11 cellular contexts compared by ENCODE assay signal in the genomic region with DNA sequence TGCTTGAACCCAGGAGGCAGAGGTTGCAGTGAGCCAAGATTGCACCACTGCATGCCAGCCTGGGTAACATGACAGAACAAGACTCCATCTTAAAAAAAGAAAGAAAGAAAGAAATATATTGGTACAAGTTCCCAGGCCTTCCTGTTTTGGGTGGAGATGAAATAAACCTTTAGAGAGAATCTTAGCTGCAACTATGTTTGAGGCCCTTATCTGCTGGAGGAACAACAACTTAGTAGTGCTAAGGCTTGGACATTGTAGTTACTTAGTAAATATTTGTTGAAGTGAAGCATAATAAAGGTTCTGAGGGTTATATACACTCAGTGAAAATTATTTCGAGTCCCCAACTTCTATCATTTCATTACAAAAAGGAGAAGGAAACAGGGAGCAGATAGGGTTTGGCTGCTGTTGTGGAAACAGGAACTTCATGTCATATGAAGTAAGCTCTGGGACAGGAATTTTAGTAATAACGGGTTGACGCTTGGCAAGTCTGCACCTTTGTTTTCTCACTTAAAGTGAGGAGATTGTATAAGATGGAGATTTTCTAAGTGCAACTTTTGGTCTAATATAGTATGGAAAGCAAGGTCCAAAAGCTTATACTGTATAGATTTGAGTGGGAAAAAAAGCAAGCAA. TPM values are rescaled to one million over a fixed set of nuclear protein-coding genes. Genes with fewer than 3 reads are reported as not detected.
DNase-seq lines count a peak whose midpoint lies in the region; ATAC-seq and TF ChIP-seq lines count a peak whose summit lies in the region.
"Had no signal": no experiment of that assay in that cellular context is flagged by ENCODE, and none has a peak within 500 bp of the region (broad histone marks: within the 10 kb centered on the region; RNA-seq: fewer than 3 reads in every experiment).

No MANE protein-coding gene starts in this region.

- H3K14ac ChIP-seq in mesenchymal stem cell (ENCODE audit: low read length in 2 of 2) = no peak overlapping the region

- WGBS in mesenchymal stem cell = 93% methylated on average over 2 of the region's 3 CpGs

- H2BK5ac ChIP-seq in mesenchymal stem cell (ENCODE audit: low read depth, low read length, poor library complexity, severe bottlenecking) = no peak overlapping the region

- no peak overlapping the region for H4K8ac ChIP-seq in mesenchymal stem cell (ENCODE audit: low read length)

- peaks cover 6% of the 10 kb centered on the region for H3K4me1 ChIP-seq in mesenchymal stem cell (ENCODE audit: control insufficient read depth, insufficient read depth, low read depth, low read length)
- H3K4me1 ChIP-seq: prostate gland had no signal

- intact Hi-C loops in Right ventricle myocardium inferior (cut with DNase I) (no loop called here), cardiac septum (cut with DNase I) (no loop called here), dorsolateral prefrontal cortex (cut with DNase I) (no loop called here)

- no peak for TF ChIP-seq CTCF in dorsolateral prefrontal cortex (IDR thresholded peaks at IDR 0.05 in 54 of 56, conservative IDR thresholded peaks at IDR 0.05 in 2 of 56; ENCODE audit: low read depth in 1 of 56, partially characterized antibody in 56 of 56)

- peak; percentile 60 for ATAC-seq in Right ventricle myocardium inferior
- ATAC-seq in GM19452 (IDR thresholded peaks at IDR 0.05; ENCODE audit: unreplicated experiment) = no peak

- H2AK5ac ChIP-seq in mesenchymal stem cell (ENCODE audit: low read length, severe bottlenecking) = no peak overlapping the region

- no peak overlapping the region for H3K23ac ChIP-seq in mesenchymal stem cell (ENCODE audit: low read length in 2 of 2)

- H3K27me3 ChIP-seq in dorsolateral prefrontal cortex (no peaks in the 10 kb centered on the region), mesenchymal stem cell (ENCODE audit: control insufficient read depth in 1 of 2, insufficient read depth in 1 of 2, low read length in 2 of 2) (no peaks in the 10 kb centered on the region)

- no peak overlapping the region for H4K91ac ChIP-seq in mesenchymal stem cell (ENCODE audit: low read length)

- no peak overlapping the region for H3K4ac ChIP-seq in mesenchymal stem cell (ENCODE audit: low read depth in 1 of 2, low read length in 2 of 2)

- peak overlapping the region; percentile 41 for H3K9ac ChIP-seq in mesenchymal stem cell (ENCODE audit: low read length)

- no peaks in the 10 kb centered on the region for H3K79me1 ChIP-seq in mesenchymal stem cell (replicated peaks; ENCODE audit: low read length, poor library complexity, severe bottlenecking)

- H3K18ac ChIP-seq in mesenchymal stem cell (ENCODE audit: low read depth in 1 of 2, low read length in 2 of 2) = no peak overlapping the region

- no peak for DNase-seq in Right ventricle myocardium inferior (ENCODE audit: missing footprints)
- DNase-seq in cardiac septum (ENCODE audit: low spot score) = no peak
- no peak for DNase-seq in dorsolateral prefrontal cortex
- no peak for DNase-seq in mesenchymal stem cell
- no peak for DNase-seq in GM19240 (ENCODE audit: insufficient read length, low spot score)
- DNase-seq in activated gamma-delta T cell (lab: John Stamatoyannopoulos, UW) = no peak
- DNase-seq in NCI-H524 treated with DMSO at 0.1 percent for 48 hours (lab: John Stamatoyannopoulos, UW) = no peak
- DNase-seq: immature natural killer cell, NCI-H2081 had no signal

- no peak overlapping the region for H2BK12ac ChIP-seq in mesenchymal stem cell (ENCODE audit: low read length in 2 of 2)

- no peak overlapping the region for H2AFZ ChIP-seq in mesenchymal stem cell (ENCODE audit: low read depth, low read length)

- H3K4me3 ChIP-seq in dorsolateral prefrontal cortex = no peak overlapping the region
- no peak overlapping the region for H3K4me3 ChIP-seq in mesenchymal stem cell (ENCODE audit: insufficient read depth in 1 of 2, low read depth in 1 of 2, low read length in 2 of 2)
- H3K4me3 ChIP-seq: prostate gland had no signal

- no peak overlapping the region for H2BK120ac ChIP-seq in mesenchymal stem cell (ENCODE audit: low read depth, low read length)

- H3K9me3 ChIP-seq in mesenchymal stem cell (ENCODE audit: control insufficient read depth, low read length) = no peaks in the 10 kb centered on the region
- H3K9me3 ChIP-seq: prostate gland had no signal

- H3K36me3 ChIP-seq in mesenchymal stem cell (ENCODE audit: control insufficient read depth in 1 of 2, insufficient read depth in 2 of 2, low read depth in 1 of 2, low read length in 2 of 2) = no peaks in the 10 kb centered on the region
- H3K36me3 ChIP-seq: prostate gland had no signal

- H2BK15ac ChIP-seq in mesenchymal stem cell (ENCODE audit: low read depth, poor library complexity, severe bottlenecking) = no peak overlapping the region

- H3K27ac ChIP-seq in dorsolateral prefrontal cortex = peak overlapping the region in 39 of 59 donors; percentile 3 to 76 (median 47)
- no peak overlapping the region for H3K27ac ChIP-seq in mesenchymal stem cell (ENCODE audit: low read length, poor library complexity, severe bottlenecking)
- H3K27ac ChIP-seq: prostate gland had no signal

- H3K4me2 ChIP-seq in mesenchymal stem cell (ENCODE audit: low read length, poor library complexity, severe bottlenecking) = no peak overlapping the region

RNA-seq across cellular contexts. Expression of a gene that starts 40.0 kb away (rescaled TPM):
- total RNA-seq in Right ventricle myocardium inferior (32.3 TPM), cardiac septum (27.5 TPM), dorsolateral prefrontal cortex (10 to 100 TPM; 20.2 to 45.0 (median 29.5) TPM)
- polyA plus RNA-seq in mesenchymal stem cell (2013, experiment 1 of 2) = 24.4 TPM
- polyA plus RNA-seq in mesenchymal stem cell (2013, experiment 2 of 2) = 23.3 TPM
